36 cellular contexts compared by ENCODE assay signal in the genomic region with DNA sequence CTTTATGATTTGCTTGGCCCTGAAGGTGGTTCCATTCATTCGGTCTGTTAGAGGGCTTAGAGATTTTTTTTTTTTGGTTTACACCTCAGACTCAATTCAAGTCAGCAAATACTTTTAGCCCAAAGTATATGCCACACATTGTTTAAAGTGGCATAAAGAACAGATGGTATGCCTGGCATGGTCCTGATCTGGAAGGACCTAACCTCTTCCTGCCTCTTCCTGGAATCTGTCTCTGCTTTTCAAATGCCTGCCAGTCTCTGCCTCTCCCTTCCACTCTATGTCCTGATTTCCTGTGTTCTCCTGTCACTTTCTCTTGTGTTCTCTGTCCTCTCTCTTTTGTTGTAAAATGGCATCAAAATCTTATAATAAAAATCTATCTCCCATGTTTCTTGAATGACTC.
"Had no signal": no experiment of that assay in that cellular context is flagged by ENCODE, and none has a peak within 500 bp of the region (broad histone marks: within the 10 kb centered on the region; RNA-seq: fewer than 3 reads in every experiment).

No MANE protein-coding gene starts in this region.

- H3K27ac Mint-ChIP-seq: activated B cell treated with CpG ODN at 0.5 μM for 24 hours; activated CD4-positive, alpha-beta memory T cell treated with anti-CD3 and anti-CD28 coated beads for 36 hours; activated CD4-positive, alpha-beta T cell treated with anti-CD3 and anti-CD28 coated beads, Interleukin-2, amount 10 ng/mL, durations not matched to agents 24 days and 14 days; activated CD8-positive, alpha-beta T cell treated with anti-CD3 and anti-CD28 coated beads for 36 hours; activated naive CD4-positive, alpha-beta T cell treated with anti-CD3 and anti-CD28 coated beads, Interleukin-2, amount 10 ng/mL, durations not matched to agents 7 days and 5 days; activated naive CD4-positive, alpha-beta T cell treated with anti-CD3 and anti-CD28 coated beads, Interleukin-2, amount 50 U/mL, for 24 hours; activated naive CD8-positive, alpha-beta T cell; activated naive CD8-positive, alpha-beta T cell treated with anti-CD3 and anti-CD28 coated beads, Interleukin-2, amount 10 ng/mL, durations not matched to agents 7 days and 5 days; activated naive CD8-positive, alpha-beta T cell treated with anti-CD3 and anti-CD28 coated beads, Interleukin-2, amount 50 U/mL, for 24 hours; activated T-cell treated with anti-CD3 and anti-CD28 coated beads, Interleukin-2, amount 50 U/mL, for 72 hours; activated T-helper 1 cell treated with anti-CD3 and anti-CD28 coated beads, Interleukin-12 subunit alpha, Interleukin-12 subunit beta, Interleukin-2, Interleukin-4 antibody, amounts not matched to agents 30 ng/mL and 10 ng/mL and 1 ng/mL, durations not matched to agents 14 hours and 24 hours and 36 hours; activated T-helper 17 cell treated with anti-CD3 and anti-CD28 coated beads, Interleukin-2, amount 50 U/mL, for 72 hours; brain; T-helper 1 cell treated with Interleukin-12 subunit alpha and Interleukin-12 subunit beta and Interleukin-4 antibody, amounts not matched to agents 30 μg/mL and 1 μg/mL, for 36 hours; T-helper 2 cell treated with Interferon-gamma antibody and Interleukin-4, amounts not matched to agents 5 μg/mL and 100 μg/mL, for 36 hours had no signal

- H3K4me1 ChIP-seq: ascending aorta had no signal

- H3K9me3 Mint-ChIP-seq: activated CD4-positive, alpha-beta memory T cell treated with anti-CD3 and anti-CD28 coated beads for 36 hours; activated CD4-positive, alpha-beta T cell treated with anti-CD3 and anti-CD28 coated beads, Interleukin-2, amount 10 ng/mL, durations not matched to agents 24 days and 14 days; activated naive CD4-positive, alpha-beta T cell treated with anti-CD3 and anti-CD28 coated beads, Interleukin-2, amount 10 ng/mL, durations not matched to agents 7 days and 5 days; activated naive CD4-positive, alpha-beta T cell treated with anti-CD3 and anti-CD28 coated beads, Interleukin-2, amount 50 U/mL, for 24 hours; activated naive CD8-positive, alpha-beta T cell treated with anti-CD3 and anti-CD28 coated beads, Interleukin-2, amount 50 U/mL, for 24 hours; activated T-cell treated with anti-CD3 and anti-CD28 coated beads, Interleukin-2, amount 50 U/mL, for 4 hours; activated T-cell treated with anti-CD3 and anti-CD28 coated beads, Interleukin-2, amount 50 U/mL, for 72 hours; activated T-helper 17 cell treated with anti-CD3 and anti-CD28 coated beads, Interleukin-2, amount 50 U/mL, for 72 hours; central memory CD8-positive, alpha-beta T cell; T-helper 1 cell treated with Interleukin-12 subunit alpha and Interleukin-12 subunit beta and Interleukin-4 antibody, amounts not matched to agents 30 μg/mL and 1 μg/mL, for 36 hours had no signal

- H3K27me3 Mint-ChIP-seq: activated B cell treated with CpG ODN at 0.5 μM for 24 hours; activated CD4-positive, alpha-beta memory T cell treated with anti-CD3 and anti-CD28 coated beads for 36 hours; activated CD4-positive, alpha-beta T cell treated with anti-CD3 and anti-CD28 coated beads, Interleukin-2, amount 10 ng/mL, durations not matched to agents 24 days and 14 days; activated CD8-positive, alpha-beta T cell treated with anti-CD3 and anti-CD28 coated beads for 36 hours; activated naive CD4-positive, alpha-beta T cell treated with anti-CD3 and anti-CD28 coated beads, Interleukin-2, amount 10 ng/mL, durations not matched to agents 7 days and 5 days; activated naive CD4-positive, alpha-beta T cell treated with anti-CD3 and anti-CD28 coated beads, Interleukin-2, amount 50 U/mL, for 24 hours; activated naive CD8-positive, alpha-beta T cell; activated naive CD8-positive, alpha-beta T cell treated with anti-CD3 and anti-CD28 coated beads, Interleukin-2, amount 50 U/mL, for 24 hours; activated T-helper 17 cell treated with anti-CD3 and anti-CD28 coated beads, Interleukin-2, amount 50 U/mL, for 72 hours; brain; central memory CD8-positive, alpha-beta T cell had no signal

- H3K9me3 ChIP-seq: ascending aorta had no signal

- H3K4me1 Mint-ChIP-seq: activated B cell treated with CpG ODN at 0.5 μM for 24 hours; activated CD4-positive, alpha-beta T cell treated with anti-CD3 and anti-CD28 coated beads, Interleukin-2, amount 10 ng/mL, durations not matched to agents 24 days and 14 days; activated naive CD4-positive, alpha-beta T cell treated with anti-CD3 and anti-CD28 coated beads, Interleukin-2, amount 10 ng/mL, durations not matched to agents 7 days and 5 days; activated naive CD4-positive, alpha-beta T cell treated with anti-CD3 and anti-CD28 coated beads, Interleukin-2, amount 50 U/mL, for 24 hours; activated naive CD8-positive, alpha-beta T cell treated with anti-CD3 and anti-CD28 coated beads, Interleukin-2, amount 10 ng/mL, durations not matched to agents 7 days and 5 days; activated naive CD8-positive, alpha-beta T cell treated with anti-CD3 and anti-CD28 coated beads, Interleukin-2, amount 50 U/mL, for 24 hours; activated T-helper 17 cell treated with anti-CD3 and anti-CD28 coated beads, Interleukin-2, amount 50 U/mL, for 72 hours; brain; central memory CD8-positive, alpha-beta T cell had no signal

- DNase-seq: activated B cell treated with CpG ODN at 0.5 μM for 24 hours; activated CD4-positive, alpha-beta memory T cell treated with anti-CD3 and anti-CD28 coated beads for 36 hours; activated CD4-positive, alpha-beta T cell treated with anti-CD3 and anti-CD28 coated beads for 4 hours; activated CD4-positive, alpha-beta T cell treated with anti-CD3 and anti-CD28 coated beads, Interleukin-2, amount 10 ng/mL, durations not matched to agents 24 days and 14 days; activated CD4-positive, alpha-beta T cell treated with anti-CD3 and anti-CD28 coated beads, Interleukin-2, amount 50 U/mL, for 1 hour; activated CD4-positive, alpha-beta T cell treated with anti-CD3 and anti-CD28 coated beads, Interleukin-2, amount 50 U/mL, for 4 hours; activated CD4-positive, CD25-positive, alpha-beta regulatory T cell treated with anti-CD3 and anti-CD28 coated beads, Interleukin-2, amount 50 U/mL, for 72 hours; activated CD8-positive, alpha-beta memory T cell treated with anti-CD3 and anti-CD28 coated beads, Interleukin-2, amount 50 U/mL, for 4 hours; activated CD8-positive, alpha-beta T cell treated with anti-CD3 and anti-CD28 coated beads for 36 hours; activated gamma-delta T cell; activated naive CD4-positive, alpha-beta T cell treated with anti-CD3 and anti-CD28 coated beads, Interleukin-2, amount 10 ng/mL, durations not matched to agents 7 days and 5 days; activated naive CD4-positive, alpha-beta T cell treated with Interleukin-2 at 50 U/mL for 16 hours; activated naive CD8-positive, alpha-beta T cell treated with anti-CD3 and anti-CD28 coated beads, Interleukin-2, amount 10 ng/mL, durations not matched to agents 7 days and 5 days; activated naive CD8-positive, alpha-beta T cell treated with anti-CD3 and anti-CD28 coated beads, Interleukin-2, amount 50 U/mL, for 24 hours; activated T-cell treated with anti-CD3 and anti-CD28 coated beads for 4 hours; activated T-cell treated with anti-CD3 and anti-CD28 coated beads, Interleukin-2, amount 50 U/mL, for 1 hour; activated T-cell treated with anti-CD3 and anti-CD28 coated beads, Interleukin-2, amount 50 U/mL, for 4 hours; activated T-cell treated with anti-CD3 and anti-CD28 coated beads, Interleukin-2, amount 50 U/mL, for 72 hours; amygdala; anterior cingulate cortex; caudate nucleus; cerebellar nuclear complex; T-helper 1 cell; T-helper 2 cell; T-helper 9 cell had no signal

- H3K27me3 ChIP-seq: ascending aorta, cardiac muscle cell had no signal

- H3K27ac ChIP-seq: ascending aorta, cardiac muscle cell, VCaP had no signal

- H3K36me3 ChIP-seq: ascending aorta, cardiac muscle cell had no signal

- ATAC-seq: activated CD8-positive, alpha-beta T cell treated with anti-CD3 and anti-CD28 coated beads for 36 hours; activated naive CD8-positive, alpha-beta T cell treated with anti-CD3 and anti-CD28 coated beads, Interleukin-2, amount 50 U/mL, for 24 hours; activated T-cell treated with anti-CD3 and anti-CD28 coated beads, Interleukin-2, amount 50 U/mL, for 4 hours; activated T-cell treated with anti-CD3 and anti-CD28 coated beads, Interleukin-2, amount 50 U/mL, for 72 hours; activated T-helper 17 cell treated with anti-CD3 and anti-CD28 coated beads, Interleukin-2, amount 50 U/mL, for 72 hours had no signal

- H3K4me3 ChIP-seq: ascending aorta, cardiac muscle cell had no signal

- H3K4me3 Mint-ChIP-seq: activated B cell treated with CpG ODN at 0.5 μM for 24 hours; activated CD4-positive, alpha-beta memory T cell treated with anti-CD3 and anti-CD28 coated beads for 36 hours; activated CD4-positive, alpha-beta T cell treated with anti-CD3 and anti-CD28 coated beads, Interleukin-2, amount 10 ng/mL, durations not matched to agents 24 days and 14 days; activated CD8-positive, alpha-beta T cell treated with anti-CD3 and anti-CD28 coated beads for 36 hours; activated naive CD4-positive, alpha-beta T cell treated with anti-CD3 and anti-CD28 coated beads, Interleukin-2, amount 10 ng/mL, durations not matched to agents 7 days and 5 days; activated naive CD4-positive, alpha-beta T cell treated with anti-CD3 and anti-CD28 coated beads, Interleukin-2, amount 50 U/mL, for 24 hours; activated naive CD8-positive, alpha-beta T cell; activated naive CD8-positive, alpha-beta T cell treated with anti-CD3 and anti-CD28 coated beads, Interleukin-2, amount 10 ng/mL, durations not matched to agents 7 days and 5 days; activated naive CD8-positive, alpha-beta T cell treated with anti-CD3 and anti-CD28 coated beads, Interleukin-2, amount 50 U/mL, for 24 hours; activated T-cell treated with anti-CD3 and anti-CD28 coated beads, Interleukin-2, amount 50 U/mL, for 4 hours; activated T-cell treated with anti-CD3 and anti-CD28 coated beads, Interleukin-2, amount 50 U/mL, for 72 hours; activated T-helper 1 cell treated with anti-CD3 and anti-CD28 coated beads, Interleukin-12 subunit alpha, Interleukin-12 subunit beta, Interleukin-2, Interleukin-4 antibody, amounts not matched to agents 30 ng/mL and 10 ng/mL and 1 ng/mL, durations not matched to agents 14 hours and 24 hours and 36 hours; activated T-helper 17 cell treated with anti-CD3 and anti-CD28 coated beads, Interleukin-2, amount 50 U/mL, for 72 hours; brain; central memory CD8-positive, alpha-beta T cell; T-helper 1 cell treated with Interleukin-12 subunit alpha and Interleukin-12 subunit beta and Interleukin-4 antibody, amounts not matched to agents 30 μg/mL and 1 μg/mL, for 36 hours; T-helper 2 cell treated with Interferon-gamma antibody and Interleukin-4, amounts not matched to agents 5 μg/mL and 100 μg/mL, for 36 hours had no signal

- H3K36me3 Mint-ChIP-seq: activated CD4-positive, alpha-beta memory T cell treated with anti-CD3 and anti-CD28 coated beads for 36 hours; activated naive CD4-positive, alpha-beta T cell treated with anti-CD3 and anti-CD28 coated beads, Interleukin-2, amount 10 ng/mL, durations not matched to agents 7 days and 5 days; activated naive CD4-positive, alpha-beta T cell treated with anti-CD3 and anti-CD28 coated beads, Interleukin-2, amount 50 U/mL, for 24 hours; activated naive CD8-positive, alpha-beta T cell; activated naive CD8-positive, alpha-beta T cell treated with anti-CD3 and anti-CD28 coated beads, Interleukin-2, amount 10 ng/mL, durations not matched to agents 7 days and 5 days; brain had no signal
